7 cellular contexts compared by ENCODE assay signal in the genomic region with DNA sequence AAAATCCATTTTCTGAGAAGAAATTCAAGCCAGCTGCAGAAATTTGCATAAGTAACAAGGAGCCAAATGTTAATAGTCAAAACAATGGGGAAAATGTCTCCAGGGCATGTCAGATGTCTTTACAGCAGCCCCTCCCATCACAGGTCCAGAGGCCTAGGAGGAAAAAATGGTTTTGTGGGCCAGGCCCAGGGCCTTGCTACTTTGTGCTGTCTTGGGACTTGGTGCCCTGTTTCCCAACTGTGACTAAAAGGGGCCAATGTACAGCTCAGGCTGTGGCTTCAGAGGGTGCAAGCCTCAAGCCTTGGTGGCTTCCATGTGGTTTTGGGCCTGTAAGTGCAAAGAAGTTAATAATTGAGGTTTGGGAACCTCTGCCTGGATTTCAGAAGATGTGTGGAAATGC. TPM values are rescaled to one million over a fixed set of nuclear protein-coding genes. Genes with fewer than 3 reads are reported as not detected.
"Had no signal": no experiment of that assay in that cellular context is flagged by ENCODE, and none has a peak within 500 bp of the region (broad histone marks: within the 10 kb centered on the region; RNA-seq: fewer than 3 reads in every experiment).

No MANE protein-coding gene starts in this region.

RNA-seq across cellular contexts. Expression of gene TMPRSS12, which starts 8.9 kb away (rescaled TPM):
- total RNA-seq: GM23248, GM23338, H1, H4, H7, H9, HFFc6 had no signal
- polyA plus RNA-seq: GM23248, GM23338, H1 had no signal
